Comparison of ENCODE assay signal across 12 cellular contexts in the genomic region with DNA sequence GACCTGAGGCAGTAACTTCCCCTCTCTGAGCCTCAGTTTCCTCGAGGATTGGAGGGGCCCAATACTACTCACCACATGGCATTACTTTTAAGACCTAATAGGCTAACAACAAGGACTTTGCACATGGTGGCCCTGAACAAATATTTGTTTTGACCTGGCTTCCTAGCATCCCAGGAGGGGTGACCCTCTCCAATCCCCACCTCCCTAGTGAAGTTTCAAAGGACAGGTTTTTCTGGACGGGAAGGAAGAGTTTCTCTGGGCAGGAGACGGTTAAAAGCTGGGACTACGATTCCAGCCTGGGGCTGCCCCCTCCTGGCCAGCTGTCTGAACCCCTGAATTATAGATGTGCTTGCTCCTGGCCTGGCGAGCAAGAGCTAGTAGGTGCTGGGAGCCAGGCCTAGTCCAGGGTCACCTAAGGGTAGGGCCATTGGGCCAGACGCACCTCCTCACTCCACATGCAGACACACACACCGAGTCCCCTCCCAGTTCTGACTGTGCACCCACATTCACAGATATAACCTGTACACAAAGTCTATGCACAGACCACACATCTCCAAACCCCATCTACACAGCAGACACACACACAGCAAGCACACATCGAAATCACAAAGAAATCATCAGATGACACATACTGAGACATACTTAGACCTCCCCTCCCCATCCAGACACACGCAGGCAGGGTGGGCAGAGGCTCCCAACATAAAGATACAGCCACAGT. TPM values are rescaled to one million over a fixed set of nuclear protein-coding genes. Genes with fewer than 3 reads are reported as not detected.
DNase-seq lines count a peak whose midpoint lies in the region; ATAC-seq, FAIRE-seq and TF ChIP-seq lines count a peak whose summit lies in the region.
"Had no signal": no experiment of that assay in that cellular context is flagged by ENCODE, and none has a peak within 500 bp of the region (broad histone marks: within the 10 kb centered on the region; RNA-seq: fewer than 3 reads in every experiment).

No MANE protein-coding gene starts in this region.

- TF ChIP-seq CTCF in AG09319 (IDR thresholded peaks at IDR 0.05; ENCODE audit: low read depth, low read length) = peak; percentile 21
- no peak for TF ChIP-seq CTCF in RWPE1 (conservative IDR thresholded peaks at IDR 0.05; ENCODE audit: low read depth)

- FAIRE-seq in GM12891 (lab: Jason Lieb, UNC) = peak; percentile 50

- ATAC-seq in HG02870 (IDR thresholded peaks at IDR 0.05; ENCODE audit: unreplicated experiment) (no peak), GM18502 (IDR thresholded peaks at IDR 0.05; ENCODE audit: poor library complexity, unreplicated experiment) (no peak), GM21526 (IDR thresholded peaks at IDR 0.05; ENCODE audit: low FRiP score, unreplicated experiment) (no peak)
- ATAC-seq: mucosa of descending colon had no signal

- no peak for TF ChIP-seq POLR2A in GM12891 (IDR thresholded peaks at IDR 0.05; ENCODE audit: low read depth, low read length)

- no peak for DNase-seq in AG09319 (ENCODE audit: extremely low read depth, low read depth)
- no peak for DNase-seq in GM12891 (ENCODE audit: insufficient read length, low spot score)
- peak; percentile 27 for DNase-seq in RWPE1 (ENCODE audit: low spot score)
- peak; percentile 20 for DNase-seq in germinal center (ENCODE audit: low spot score)
- no peak for DNase-seq in central memory CD4-positive, alpha-beta T cell
- DNase-seq: activated effector memory CD4-positive, alpha-beta T cell treated with Interleukin-2 at 50 U/mL for 16 hours; stimulated activated CD4-positive, alpha-beta T cell treated with anti-CD3 and anti-CD28 coated beads, Interleukin-4, amount 100 ng/mL, for 24 hours; SW 1271 had no signal

- H3K27ac ChIP-seq in RWPE1 = no peak overlapping the region

- CTCF ChIA-PET in RWPE1 (lab: Yijun Ruan, JAX) = interaction anchor here (0.6 to 0.7 kb wide), 4 partner anchors 11 to 543 kb away, joined by 3 to 5 read pairs (median 4); no protein-coding TSS in a partner anchor

- POLR2A ChIA-PET in RWPE1 (lab: Yijun Ruan, JAX; ENCODE audit: low non-redundant PET) = no interaction called here

TF ChIP-seq in GM12891, 5 proteins besides CTCF, POLR2A, EP300 and RAD21:
- TF ChIP-seq POU2F2 (IDR thresholded peaks at IDR 0.05; ENCODE audit: low read depth, low read length) = no peak
- no peak for TF ChIP-seq PAX5 (IDR thresholded peaks at IDR 0.05; ENCODE audit: insufficient read depth, low read length, severe bottlenecking)
- TF ChIP-seq POLR2AphosphoS5 (IDR thresholded peaks at IDR 0.05; ENCODE audit: low read depth, low read length) = no peak
- TF ChIP-seq TAF1 (IDR thresholded peaks at IDR 0.05; ENCODE audit: low read depth, low read length) = no peak
- no peak for TF ChIP-seq SPI1 (IDR thresholded peaks at IDR 0.05; ENCODE audit: low read depth, low read length)

RNA-seq across cellular contexts. Expression of a gene that starts 2.7 kb away (rescaled TPM):
- polyA plus RNA-seq in GM12891 (2012; ENCODE audit: low read depth, missing spikeins) = 2.6 TPM

RNA-seq across cellular contexts. Expression of a gene that starts 22.6 kb away (rescaled TPM):
- polyA plus RNA-seq in GM12891 (2012; ENCODE audit: low read depth, missing spikeins) = 213 TPM

Comparison
In these comparisons a context has a peak if more than half of its experiments do, and no peak if none do; other contexts are left out.
1. DNase-seq: peak in RWPE1 (single experiment) and germinal center (single experiment); none in AG09319 (single experiment), GM12891 (single experiment) and central memory CD4-positive, alpha-beta T cell (single experiment).